ENCODE assay signal across 11 cellular contexts in the genomic region with DNA sequence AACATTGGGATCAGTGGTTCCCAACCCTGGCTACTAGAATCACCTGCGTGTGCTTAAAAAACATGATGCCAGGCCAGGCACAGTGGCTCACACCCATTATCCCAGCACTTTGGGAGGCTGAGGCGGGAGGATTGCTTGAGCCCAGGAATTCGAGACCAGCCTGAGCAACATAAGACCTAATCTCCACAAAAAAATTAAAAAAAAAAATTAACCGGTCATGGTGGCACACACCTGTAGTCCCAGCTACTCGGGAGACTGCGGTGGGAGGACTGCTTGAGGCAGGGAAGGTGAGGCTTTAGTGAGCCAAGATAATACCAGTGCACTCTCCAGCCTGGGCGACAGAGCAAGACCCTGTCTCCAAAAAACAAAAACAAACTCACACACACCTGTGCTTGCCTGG. TPM values are rescaled to one million over a fixed set of nuclear protein-coding genes. Genes with fewer than 3 reads are reported as not detected.
A peak's percentile ranks its signal among the peaks of the same experiment; 100 is the strongest.
DNase-seq lines count a peak whose midpoint lies in the region; ATAC-seq and TF ChIP-seq lines count a peak whose summit lies in the region.
"Had no signal": no experiment of that assay in that cellular context is flagged by ENCODE, and none has a peak within 500 bp of the region (broad histone marks: within the 10 kb centered on the region; RNA-seq: fewer than 3 reads in every experiment).

No MANE protein-coding gene starts in this region.

- in situ Hi-C loops in KBM-7 (cut with MboI; ENCODE audit: low pct_unique_long_range_greater_than_20kb, low sequenced_read_pairs), result no loop called here

- H2AFZ ChIP-seq in DND-41 (ENCODE audit: low read depth, low read length), result no peak overlapping the region
- H2AFZ ChIP-seq in smooth muscle cell (ENCODE audit: low read depth), result no peak overlapping the region

- H3K79me2 ChIP-seq in DND-41 (ENCODE audit: insufficient read depth, low read length) (peaks cover 96% of the 10 kb centered on the region), smooth muscle cell (ENCODE audit: low read depth) (peaks cover 97% of the 10 kb centered on the region)

- 95% methylated on average over 7 of the region's 7 CpGs for WGBS in smooth muscle cell (ENCODE audit: low lambda C conversion rate)

- intact Hi-C loops in activated CD8-positive, alpha-beta T cell treated with anti-CD3 and anti-CD28 coated beads for 36 hours (cut with micrococcal nuclease), result no loop called here

- H3K27ac ChIP-seq in DND-41 (ENCODE audit: low read length) (no peak overlapping the region), smooth muscle cell (ENCODE audit: low read depth) (peak overlapping the region; percentile 30)
- H3K27ac ChIP-seq: body of pancreas had no signal

- H3K9me3 ChIP-seq in DND-41 (ENCODE audit: insufficient read depth, low read length, severe bottlenecking) (no peaks in the 10 kb centered on the region), smooth muscle cell (replicated peaks; ENCODE audit: low read depth) (no peaks in the 10 kb centered on the region)
- H3K9me3 ChIP-seq: body of pancreas had no signal

- H3K27me3 Mint-ChIP-seq in activated CD8-positive, alpha-beta T cell treated with anti-CD3 and anti-CD28 coated beads for 36 hours, result no peaks in the 10 kb centered on the region
- no peaks in the 10 kb centered on the region for H3K27me3 Mint-ChIP-seq in glutamatergic neuron (ENCODE audit: unreplicated experiment)

- H3K4me2 ChIP-seq in DND-41 (ENCODE audit: insufficient read depth, low read length), result peak overlapping the region; percentile 99; the same call in 1 of the 2 replicates
- peak overlapping the region; percentile 99 for H3K4me2 ChIP-seq in smooth muscle cell

- H3K4me3 ChIP-seq in DND-41 (ENCODE audit: low read depth in 1 of 2, low read length in 2 of 2), result no peak overlapping the region
- no peak overlapping the region for H3K4me3 ChIP-seq in smooth muscle cell
- H3K4me3 ChIP-seq: body of pancreas had no signal

- no peak overlapping the region for H3K27ac Mint-ChIP-seq in activated CD8-positive, alpha-beta T cell treated with anti-CD3 and anti-CD28 coated beads for 36 hours
- no peak overlapping the region for H3K27ac Mint-ChIP-seq in glutamatergic neuron (ENCODE audit: unreplicated experiment)

- CTCF ChIA-PET in activated CD8-positive, alpha-beta T cell treated with anti-CD3 and anti-CD28 coated beads for 36 hours (lab: Charles Lee), result interaction anchor here (1.1 kb wide), 1 partner anchor 8 kb away, joined by 3 read pairs; no protein-coding TSS in a partner anchor

- H3K36me3 ChIP-seq in DND-41 (ENCODE audit: insufficient read depth, low read length), result peaks cover 8% of the 10 kb centered on the region
- H3K36me3 ChIP-seq in smooth muscle cell (ENCODE audit: low read depth), result no peaks in the 10 kb centered on the region

- H3K36me3 Mint-ChIP-seq in activated CD8-positive, alpha-beta T cell treated with anti-CD3 and anti-CD28 coated beads for 36 hours (ENCODE audit: low read depth), result peaks cover 1% of the 10 kb centered on the region
- H3K36me3 Mint-ChIP-seq in glutamatergic neuron (ENCODE audit: unreplicated experiment), result no peaks in the 10 kb centered on the region

- DNase-seq in DND-41, result no peak
- DNase-seq in activated CD8-positive, alpha-beta T cell treated with anti-CD3 and anti-CD28 coated beads for 36 hours, result no peak
- DNase-seq in glutamatergic neuron, result no peak
- DNase-seq in smooth muscle cell (lab: John Stamatoyannopoulos, UW; ENCODE audit: unreplicated experiment), result no peak
- no peak for DNase-seq in NCI-H146 (lab: John Stamatoyannopoulos, UW)
- DNase-seq in NCI-H345 treated with DMSO at 0.1 percent for 48 hours (lab: John Stamatoyannopoulos, UW; ENCODE audit: unreplicated experiment), result no peak
- DNase-seq in KBM-7, result no peak
- DNase-seq: body of pancreas; NCI-H1105; stimulated activated naive CD8-positive, alpha-beta T cell treated with anti-CD3 and anti-CD28 coated beads, Interleukin-15, Interleukin-2, amounts not matched to agents 100 U/mL and 50 U/mL, for 24 hours had no signal

- POLR2A ChIA-PET in activated CD8-positive, alpha-beta T cell treated with anti-CD3 and anti-CD28 coated beads for 36 hours (lab: Charles Lee), result no interaction called here

- peaks cover 44% of the 10 kb centered on the region for H3K4me1 ChIP-seq in DND-41 (ENCODE audit: insufficient read depth, low read length)
- peaks cover 18% of the 10 kb centered on the region for H3K4me1 ChIP-seq in smooth muscle cell (ENCODE audit: low read depth)

- H3F3A ChIP-seq in smooth muscle cell (ENCODE audit: low read depth), result peaks cover 3% of the 10 kb centered on the region

- TF ChIP-seq CTCF in DND-41 (IDR thresholded peaks at IDR 0.05; ENCODE audit: borderline replicate concordance, extremely low read depth, low read length, poor library complexity, severe bottlenecking) (no peak), glutamatergic neuron (IDR thresholded peaks at IDR 0.05; ENCODE audit: partially characterized antibody, unreplicated experiment) (no peak), smooth muscle cell (IDR thresholded peaks at IDR 0.05; ENCODE audit: borderline replicate concordance, insufficient read depth, poor library complexity, severe bottlenecking) (no peak)
- no peak for TF ChIP-seq CTCF in activated CD8-positive, alpha-beta T cell treated with anti-CD3 and anti-CD28 coated beads for 36 hours (IDR thresholded peaks at IDR 0.05)

- ATAC-seq in DND-41 (ENCODE audit: insufficient read depth, low read depth), result no peak
- no peak for ATAC-seq in activated CD8-positive, alpha-beta T cell treated with anti-CD3 and anti-CD28 coated beads for 36 hours
- ATAC-seq: body of pancreas; sciatic nerve; stimulated activated naive CD8-positive, alpha-beta T cell treated with anti-CD3 and anti-CD28 coated beads, Interleukin-15, Interleukin-2, amounts not matched to agents 100 U/mL and 50 U/mL, for 24 hours had no signal

- H3K9ac ChIP-seq in DND-41 (ENCODE audit: low read depth, low read length) (no peak overlapping the region), smooth muscle cell (ENCODE audit: low read depth) (no peak overlapping the region)

- H3K4me1 Mint-ChIP-seq in activated CD8-positive, alpha-beta T cell treated with anti-CD3 and anti-CD28 coated beads for 36 hours (ENCODE audit: low read depth), result peaks cover 41% of the 10 kb centered on the region
- H3K4me1 Mint-ChIP-seq in glutamatergic neuron (ENCODE audit: low read depth, unreplicated experiment), result peaks cover 6% of the 10 kb centered on the region

- H3K9me3 Mint-ChIP-seq in activated CD8-positive, alpha-beta T cell treated with anti-CD3 and anti-CD28 coated beads for 36 hours, result no peaks in the 10 kb centered on the region
- no peaks in the 10 kb centered on the region for H3K9me3 Mint-ChIP-seq in glutamatergic neuron (ENCODE audit: unreplicated experiment)

- H4K20me1 ChIP-seq in DND-41 (ENCODE audit: insufficient read depth, low read length), result peaks cover 18% of the 10 kb centered on the region; the same call in 1 of the 2 replicates
- H4K20me1 ChIP-seq in smooth muscle cell (ENCODE audit: low read depth), result peaks cover 62% of the 10 kb centered on the region

- H3K27me3 ChIP-seq in DND-41 (ENCODE audit: insufficient read depth, low read length, poor library complexity) (no peaks in the 10 kb centered on the region), smooth muscle cell (ENCODE audit: low read depth) (no peaks in the 10 kb centered on the region)
- H3K27me3 ChIP-seq: body of pancreas had no signal

- H3K4me3 Mint-ChIP-seq in activated CD8-positive, alpha-beta T cell treated with anti-CD3 and anti-CD28 coated beads for 36 hours, result peak overlapping the region; percentile 82
- peak overlapping the region; percentile 38 for H3K4me3 Mint-ChIP-seq in glutamatergic neuron (ENCODE audit: unreplicated experiment)

RNA-seq across cellular contexts. Expression of a gene that starts 2.0 kb away (rescaled TPM):
- total RNA-seq in activated CD8-positive, alpha-beta T cell treated with anti-CD3 and anti-CD28 coated beads for 36 hours, result 10 to 100 TPM; 37.4 to 38.2 TPM
- 95.2 TPM for total RNA-seq in glutamatergic neuron (ENCODE audit: unreplicated experiment)
- 89.7 and 111 TPM in 2 replicates for total RNA-seq in smooth muscle cell
- polyA plus RNA-seq in smooth muscle cell, result 63.7 and 79.6 TPM in 2 replicates

RNA-seq across cellular contexts. Expression of a gene that starts 2.3 kb away (rescaled TPM):
- total RNA-seq in activated CD8-positive, alpha-beta T cell treated with anti-CD3 and anti-CD28 coated beads for 36 hours, result 10 to 100 TPM; 22.5 to 24.9 TPM
- total RNA-seq in glutamatergic neuron (ENCODE audit: unreplicated experiment) (44.2 TPM), smooth muscle cell (45.5 and 62.9 TPM in 2 replicates)
- polyA plus RNA-seq in smooth muscle cell, result 21.8 and 24.2 TPM in 2 replicates
